20 cellular contexts compared by ENCODE assay signal in genomic region chr9:75105019-75105540, GRCh38. TPM values are rescaled to one million over a fixed set of nuclear protein-coding genes. Genes with fewer than 3 reads are reported as not detected.
DNase-seq lines count a peak whose midpoint lies in the region; ATAC-seq lines count a peak whose summit lies in the region.
"Had no signal": no experiment of that assay in that cellular context is flagged by ENCODE, and none has a peak within 500 bp of the region (broad histone marks: within the 10 kb centered on the region; RNA-seq: fewer than 3 reads in every experiment).

No MANE protein-coding gene starts in this region.

- H3K36me3 ChIP-seq in CD4-positive, CD25-positive, alpha-beta regulatory T cell (ENCODE audit: control insufficient read depth, insufficient read depth, low read length), result peaks cover 16% of the 10 kb centered on the region
- peaks cover 14% of the 10 kb centered on the region; the same call in 1 of the 2 replicates for H3K36me3 ChIP-seq in KOPT-K1 (ENCODE audit: insufficient read depth, low read length)
- H3K36me3 ChIP-seq: prostate gland, thyroid gland had no signal

- no peaks in the 10 kb centered on the region for H3K9me3 Mint-ChIP-seq in CD4-positive, CD25-positive, alpha-beta regulatory T cell
- no peaks in the 10 kb centered on the region for H3K9me3 Mint-ChIP-seq in dendritic cell treated with granulocyte-macrophage colony-stimulating factor and Interleukin-4, amounts not matched to agents 40 ng/mL and 50 ng/mL, for 4 days
- H3K9me3 Mint-ChIP-seq in naive thymus-derived CD8-positive, alpha-beta T cell, result no peaks in the 10 kb centered on the region
- H3K9me3 Mint-ChIP-seq: neural crest cell; stimulated activated memory B cell treated with anti-CD40 and anti-IgM and Interleukin-4, amounts not matched to agents 10 μg/mL and 1 μg/mL and 100 μg/mL, for 72 hours had no signal

- no peaks in the 10 kb centered on the region for H3K9me3 ChIP-seq in CD4-positive, CD25-positive, alpha-beta regulatory T cell (ENCODE audit: control insufficient read depth in 2 of 2, low read length in 2 of 2)
- H3K9me3 ChIP-seq in KOPT-K1 (ENCODE audit: insufficient read depth, low read length, poor library complexity, severe bottlenecking), result no peaks in the 10 kb centered on the region
- H3K9me3 ChIP-seq: prostate gland, thyroid gland had no signal

- peaks cover 37% of the 10 kb centered on the region for H3K4me1 ChIP-seq in CD4-positive, CD25-positive, alpha-beta regulatory T cell (ENCODE audit: control insufficient read depth, insufficient read depth, low read length, poor library complexity, severe bottlenecking)
- H3K4me1 ChIP-seq: prostate gland had no signal

- H3K27ac ChIP-seq in CD4-positive, CD25-positive, alpha-beta regulatory T cell (ENCODE audit: insufficient read depth, low read length, poor library complexity, severe bottlenecking), result no peak overlapping the region
- peak overlapping the region; percentile 17 for H3K27ac ChIP-seq in KOPT-K1 (ENCODE audit: low read depth, low read length, poor library complexity, severe bottlenecking)
- H3K27ac ChIP-seq: epithelial cell of prostate, prostate gland, thyroid gland had no signal

- intact Hi-C loops in dendritic cell treated with granulocyte-macrophage colony-stimulating factor and Interleukin-4, amounts not matched to agents 40 ng/mL and 50 ng/mL, for 4 days (cut with micrococcal nuclease), result no loop called here

- H3K36me3 Mint-ChIP-seq in CD4-positive, CD25-positive, alpha-beta regulatory T cell, result peaks cover 25% of the 10 kb centered on the region
- H3K36me3 Mint-ChIP-seq in dendritic cell treated with granulocyte-macrophage colony-stimulating factor and Interleukin-4, amounts not matched to agents 40 ng/mL and 50 ng/mL, for 4 days (ENCODE audit: low read depth), result peaks cover 65% of the 10 kb centered on the region
- H3K36me3 Mint-ChIP-seq in naive thymus-derived CD8-positive, alpha-beta T cell, result peaks cover 0 to 30% (median 8%) of the 10 kb centered on the region in 3 donors

- POLR2A ChIA-PET in naive thymus-derived CD8-positive, alpha-beta T cell (lab: Charles Lee), result interaction anchor here (1.3 kb wide), 1 partner anchor 17 kb away, joined by 3 read pairs; the partner anchor contains the start of genes NMRK1 and OSTF1

- peak overlapping the region; percentile 34 for H3K4me3 ChIP-seq in CD4-positive, CD25-positive, alpha-beta regulatory T cell (ENCODE audit: low read depth, low read length)
- H3K4me3 ChIP-seq: prostate gland, thyroid gland had no signal

- ATAC-seq in CD4-positive, CD25-positive, alpha-beta regulatory T cell (ENCODE audit: low read depth in 2 of 2), result no peak
- ATAC-seq in naive thymus-derived CD8-positive, alpha-beta T cell, result no peak
- ATAC-seq in GM19395 (IDR thresholded peaks at IDR 0.05; ENCODE audit: unreplicated experiment), result no peak
- ATAC-seq: Right ventricle myocardium inferior; stimulated activated memory B cell treated with anti-CD40 and anti-IgM and Interleukin-4, amounts not matched to agents 10 μg/mL and 1 μg/mL and 100 μg/mL, for 72 hours had no signal

- DNase-seq in CD4-positive, CD25-positive, alpha-beta regulatory T cell, result no peak
- DNase-seq in naive thymus-derived CD8-positive, alpha-beta T cell, result no peak
- no peak for DNase-seq in NCI-H146 treated with DMSO at 0.1 percent for 48 hours (lab: John Stamatoyannopoulos, UW; ENCODE audit: unreplicated experiment)
- DNase-seq in activated effector memory CD4-positive, alpha-beta T cell treated with Interleukin-2 at 50 U/mL for 16 hours, result no peak
- DNase-seq: activated CD4-positive, alpha-beta T cell treated with anti-CD3 and anti-CD28 coated beads for 48 hours; activated T-cell treated with anti-CD3 and anti-CD28 coated beads, Interleukin-2, amount 50 U/mL, for 1 hour; COR-L47; foreskin fibroblast; KBM-7; mesendoderm; NCI-H1694; thyroid gland had no signal

- no peaks in the 10 kb centered on the region for H3K27me3 ChIP-seq in CD4-positive, CD25-positive, alpha-beta regulatory T cell (ENCODE audit: control insufficient read depth, insufficient read depth, low read length)
- H3K27me3 ChIP-seq: thyroid gland had no signal

- peak overlapping the region; percentile 21 to 79 (median 60) for H3K27ac Mint-ChIP-seq in CD4-positive, CD25-positive, alpha-beta regulatory T cell
- peak overlapping the region; percentile 50 for H3K27ac Mint-ChIP-seq in dendritic cell treated with granulocyte-macrophage colony-stimulating factor and Interleukin-4, amounts not matched to agents 40 ng/mL and 50 ng/mL, for 4 days
- peak overlapping the region in 9 of 10 donors; percentile 20 to 85 (median 69) for H3K27ac Mint-ChIP-seq in naive thymus-derived CD8-positive, alpha-beta T cell
- H3K27ac Mint-ChIP-seq: stimulated activated memory B cell treated with anti-CD40 and anti-IgM and Interleukin-4, amounts not matched to agents 10 μg/mL and 1 μg/mL and 100 μg/mL, for 72 hours had no signal

- peak overlapping the region in 2 of 4 donors; percentile 9 to 20 for H3K4me3 Mint-ChIP-seq in CD4-positive, CD25-positive, alpha-beta regulatory T cell
- no peak overlapping the region for H3K4me3 Mint-ChIP-seq in dendritic cell treated with granulocyte-macrophage colony-stimulating factor and Interleukin-4, amounts not matched to agents 40 ng/mL and 50 ng/mL, for 4 days
- H3K4me3 Mint-ChIP-seq in naive thymus-derived CD8-positive, alpha-beta T cell, result peak overlapping the region in 6 of 10 donors; percentile 3 to 54 (median 24)
- H3K4me3 Mint-ChIP-seq: neural crest cell; stimulated activated memory B cell treated with anti-CD40 and anti-IgM and Interleukin-4, amounts not matched to agents 10 μg/mL and 1 μg/mL and 100 μg/mL, for 72 hours had no signal

- H3K4me1 Mint-ChIP-seq in CD4-positive, CD25-positive, alpha-beta regulatory T cell, result peaks cover 48 to 83% (median 65%) of the 10 kb centered on the region in 4 donors
- peaks cover 56% of the 10 kb centered on the region for H3K4me1 Mint-ChIP-seq in dendritic cell treated with granulocyte-macrophage colony-stimulating factor and Interleukin-4, amounts not matched to agents 40 ng/mL and 50 ng/mL, for 4 days (ENCODE audit: low read depth)
- H3K4me1 Mint-ChIP-seq in naive thymus-derived CD8-positive, alpha-beta T cell, result peaks cover 29 to 82% (median 70%) of the 10 kb centered on the region in 4 donors

- H3K27me3 Mint-ChIP-seq in CD4-positive, CD25-positive, alpha-beta regulatory T cell, result no peaks in the 10 kb centered on the region
- no peaks in the 10 kb centered on the region for H3K27me3 Mint-ChIP-seq in dendritic cell treated with granulocyte-macrophage colony-stimulating factor and Interleukin-4, amounts not matched to agents 40 ng/mL and 50 ng/mL, for 4 days
- H3K27me3 Mint-ChIP-seq in naive thymus-derived CD8-positive, alpha-beta T cell, result no peaks in the 10 kb centered on the region
- H3K27me3 Mint-ChIP-seq: stimulated activated memory B cell treated with anti-CD40 and anti-IgM and Interleukin-4, amounts not matched to agents 10 μg/mL and 1 μg/mL and 100 μg/mL, for 72 hours had no signal

RNA-seq across cellular contexts. Expression of gene OSTF1, which starts 16.8 kb away (rescaled TPM):
- 68.2 TPM for total RNA-seq in CD4-positive, CD25-positive, alpha-beta regulatory T cell
- polyA plus RNA-seq in CD4-positive, CD25-positive, alpha-beta regulatory T cell, result 100 to 1,000 TPM; 140 to 203 (median 162) TPM
- total RNA-seq in naive thymus-derived CD8-positive, alpha-beta T cell, result 10 to 100 TPM; 51.6 to 53.4 TPM
- 100 to 1,000 TPM; 131 to 151 (median 132) TPM for polyA plus RNA-seq in naive thymus-derived CD8-positive, alpha-beta T cell

RNA-seq across cellular contexts. Expression of gene NMRK1, which starts 17.1 kb away (rescaled TPM):
- 41.5 TPM for total RNA-seq in CD4-positive, CD25-positive, alpha-beta regulatory T cell
- polyA plus RNA-seq in CD4-positive, CD25-positive, alpha-beta regulatory T cell, result 10 to 100 TPM; 41.5 to 55.0 (median 51.3) TPM
- 10 to 100 TPM; 79.5 to 85.3 TPM for total RNA-seq in naive thymus-derived CD8-positive, alpha-beta T cell
- 10 to 100 TPM; 43.0 to 67.5 (median 55.4) TPM for polyA plus RNA-seq in naive thymus-derived CD8-positive, alpha-beta T cell
